In genomic region chr6:36132221-36132895, GRCh38 we compare ENCODE assay signal across 10 cellular contexts. TPM values are rescaled to one million over a fixed set of nuclear protein-coding genes. Genes with fewer than 3 reads are reported as not detected.
DNase-seq lines count a peak whose midpoint lies in the region; ATAC-seq, FAIRE-seq and TF ChIP-seq lines count a peak whose summit lies in the region.
"Had no signal": no experiment of that assay in that cellular context is flagged by ENCODE, and none has a peak within 500 bp of the region (broad histone marks: within the 10 kb centered on the region; RNA-seq: fewer than 3 reads in every experiment).

No MANE protein-coding gene starts in this region.

- H3K36me3 ChIP-seq in BLaER1 (peaks cover 24% of the 10 kb centered on the region), astrocyte (ENCODE audit: insufficient read depth, low read length) (no peaks in the 10 kb centered on the region)

- H3K79me2 ChIP-seq in astrocyte (ENCODE audit: insufficient read depth, low read length) = no peaks in the 10 kb centered on the region

- H3K4me3 Mint-ChIP-seq in IgD-negative memory B cell = peak overlapping the region; percentile 46 to 98 (median 92)
- peak overlapping the region; percentile 43 for H3K4me3 Mint-ChIP-seq in astrocyte (ENCODE audit: unreplicated experiment)
- peak overlapping the region in 7 of 8 donors; percentile 60 to 96 (median 88) for H3K4me3 Mint-ChIP-seq in naive B cell

- no peaks in the 10 kb centered on the region for H3K9me3 ChIP-seq in BLaER1
- H3K9me3 ChIP-seq in astrocyte (ENCODE audit: insufficient read depth, low read depth, low read length) = no peaks in the 10 kb centered on the region

- FAIRE-seq in astrocyte (lab: Jason Lieb, UNC) = no peak

- H3K4me1 Mint-ChIP-seq in IgD-negative memory B cell (peaks cover 29 to 44% (median 39%) of the 10 kb centered on the region in 3 donors), astrocyte (ENCODE audit: low read depth, unreplicated experiment) (peaks cover 23% of the 10 kb centered on the region), naive B cell (peaks cover 47 to 60% (median 56%) of the 10 kb centered on the region in 3 donors)

- H3K27ac ChIP-seq in BLaER1 (peak overlapping the region; percentile 91), astrocyte (ENCODE audit: low read depth, low read length) (no peak overlapping the region)
- H3K27ac ChIP-seq: SK-N-MC had no signal

- H3K9me3 Mint-ChIP-seq in IgD-negative memory B cell (no peaks in the 10 kb centered on the region), astrocyte (ENCODE audit: unreplicated experiment) (peaks cover 3% of the 10 kb centered on the region), naive B cell (no peaks in the 10 kb centered on the region)

- no peaks in the 10 kb centered on the region for H3K27me3 ChIP-seq in BLaER1
- no peaks in the 10 kb centered on the region for H3K27me3 ChIP-seq in astrocyte (ENCODE audit: insufficient read depth, low read length)

- H3K4me1 ChIP-seq in BLaER1 (peaks cover 91% of the 10 kb centered on the region), astrocyte (ENCODE audit: insufficient read depth, low read length) (peaks cover 13% of the 10 kb centered on the region)

- H3K9ac ChIP-seq in BLaER1 (peak overlapping the region; percentile 86), astrocyte (ENCODE audit: low read length) (no peak overlapping the region)

- DNase-seq in astrocyte (ENCODE audit: low read depth) (no peak), naive B cell (no peak), HPDE6-E6E7 (ENCODE audit: extremely low spot score) (no peak)
- DNase-seq in stimulated activated CD4-positive, alpha-beta T cell treated with anti-CD3 and anti-CD28 coated beads, Interleukin-4, amount 100 ng/mL, for 4 hours = no peak

- H3K36me3 Mint-ChIP-seq in IgD-negative memory B cell (peaks cover 4% of the 10 kb centered on the region), astrocyte (ENCODE audit: low read depth, unreplicated experiment) (peaks cover 14% of the 10 kb centered on the region), naive B cell (peaks cover 4 to 25% of the 10 kb centered on the region in 2 donors)

- ATAC-seq in naive B cell (ENCODE audit: low read depth in 2 of 2) = no peak
- no peak for ATAC-seq in HG03439 (IDR thresholded peaks at IDR 0.05; ENCODE audit: unreplicated experiment)
- no peak for ATAC-seq in HG02938 (IDR thresholded peaks at IDR 0.05; ENCODE audit: unreplicated experiment)

- no peak for TF ChIP-seq CTCF in astrocyte (IDR thresholded peaks at IDR 0.05; ENCODE audit: insufficient read depth, low read depth, low read length)

- peak overlapping the region; percentile 83 to 94 (median 84) for H3K27ac Mint-ChIP-seq in IgD-negative memory B cell
- peak overlapping the region; percentile 80 for H3K27ac Mint-ChIP-seq in astrocyte (ENCODE audit: unreplicated experiment)
- H3K27ac Mint-ChIP-seq in naive B cell = peak overlapping the region in 3 of 6 donors; percentile 11 to 92 (median 17)

- H3K4me3 ChIP-seq in BLaER1 (peak overlapping the region; percentile 75), astrocyte (ENCODE audit: insufficient read depth, low read depth, low read length) (no peak overlapping the region)
- H3K4me3 ChIP-seq: lung, SK-N-MC had no signal

- H3K27me3 Mint-ChIP-seq in IgD-negative memory B cell (no peaks in the 10 kb centered on the region), astrocyte (ENCODE audit: low read depth, unreplicated experiment) (peaks cover 15% of the 10 kb centered on the region), naive B cell (no peaks in the 10 kb centered on the region)

- H3K4me2 ChIP-seq in BLaER1 = peak overlapping the region; percentile 99
- H3K4me2 ChIP-seq in astrocyte (ENCODE audit: low read length) = peak overlapping the region; percentile 79

- H4K20me1 ChIP-seq in BLaER1 (no peaks in the 10 kb centered on the region), astrocyte (ENCODE audit: insufficient read depth, low read length) (no peaks in the 10 kb centered on the region)

- no peak overlapping the region for H2AFZ ChIP-seq in astrocyte (ENCODE audit: low read depth, low read length)

RNA-seq across cellular contexts. Expression of gene MAPK13, which starts 2.0 kb away (rescaled TPM):
- polyA plus RNA-seq in IgD-negative memory B cell (47.1 TPM), naive B cell (ENCODE audit: low read depth in 6 of 6) (10 to 100 TPM; 23.5 to 76.5 (median 53.0) TPM)
- 4.5 and 5.8 TPM in 2 replicates for total RNA-seq in astrocyte
